Comparison of ENCODE assay signal across 17 cellular contexts in the genomic region with DNA sequence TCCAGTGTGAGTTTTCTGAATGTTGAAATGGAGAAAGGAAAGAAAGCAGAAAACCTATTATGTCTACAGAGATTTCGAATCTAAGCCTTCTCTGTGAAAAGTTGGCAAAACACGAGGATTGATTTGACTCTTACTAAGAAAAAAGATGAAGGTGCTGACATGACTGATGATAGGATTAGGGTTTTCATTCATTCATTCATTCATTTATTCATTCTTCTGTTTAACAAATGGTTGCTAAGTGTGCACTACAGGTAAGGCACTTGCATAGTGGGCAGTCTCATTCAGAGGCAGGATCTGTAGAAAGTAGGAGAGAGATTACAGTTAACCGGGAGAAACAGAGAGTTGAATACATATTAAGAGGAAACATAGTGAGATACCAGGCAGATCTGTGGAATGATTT.
A peak's percentile ranks its signal among the peaks of the same experiment; 100 is the strongest.
DNase-seq lines count a peak whose midpoint lies in the region; ATAC-seq and TF ChIP-seq lines count a peak whose summit lies in the region.
"Had no signal": no experiment of that assay in that cellular context is flagged by ENCODE, and none has a peak within 500 bp of the region (broad histone marks: within the 10 kb centered on the region; RNA-seq: fewer than 3 reads in every experiment).

No MANE protein-coding gene starts in this region.

- H3K4me3 ChIP-seq in spleen (no peak overlapping the region), left lung (no peak overlapping the region)
- H3K4me3 ChIP-seq: Peyer's patch, prostate gland, skin epidermis, thoracic aorta had no signal

- H3K9me3 ChIP-seq in spleen (no peaks in the 10 kb centered on the region), left lung (no peaks in the 10 kb centered on the region)
- H3K9me3 ChIP-seq: Peyer's patch, prostate gland, thoracic aorta had no signal

- WGBS in spleen, 5 donors, result 90 to 98% (median 93%) methylated on average over 3 of the region's 3 CpGs

- no peaks in the 10 kb centered on the region for H3K27me3 ChIP-seq in spleen (replicated peaks in 1 of 7)
- no peaks in the 10 kb centered on the region for H3K27me3 ChIP-seq in left lung
- H3K27me3 ChIP-seq: Peyer's patch had no signal

- TF ChIP-seq POLR2A in spleen (IDR thresholded peaks at IDR 0.05), result no peak

- TF ChIP-seq CTCF in spleen (IDR thresholded peaks at IDR 0.05 in 8 of 11, conservative IDR thresholded peaks at IDR 0.05 in 3 of 11), result no peak
- no peak for TF ChIP-seq CTCF in left lung (IDR thresholded peaks at IDR 0.05)

- DNase-seq in spleen (no peak), NCI-H2107 (lab: John Stamatoyannopoulos, UW) (no peak), left lung (no peak), NCI-H446 (lab: John Stamatoyannopoulos, UW) (no peak)
- DNase-seq: activated CD4-positive, alpha-beta T cell treated with anti-CD3 and anti-CD28 coated beads for 36 hours; activated CD8-positive, alpha-beta memory T cell treated with anti-CD3 and anti-CD28 coated beads, Interleukin-2, amount 10 ng/mL, durations not matched to agents 7 days and 5 days; Kasumi-1; kidney; NCI-H1105; Peyer's patch had no signal

- intact Hi-C loops in spleen (cut with DNase I; ENCODE audit: low total_unique reads) (no loop called here), left lung (cut with DNase I) (no loop called here)

- peak; percentile 10 for ATAC-seq in GM19035 (IDR thresholded peaks at IDR 0.05; ENCODE audit: unreplicated experiment)
- peak; percentile 16 for ATAC-seq in GM21786 (IDR thresholded peaks at IDR 0.05; ENCODE audit: unreplicated experiment)
- peak; percentile 23 for ATAC-seq in HG03159 (IDR thresholded peaks at IDR 0.05; ENCODE audit: unreplicated experiment)
- no peak for ATAC-seq in left lung
- ATAC-seq: activated CD4-positive, alpha-beta T cell treated with anti-CD3 and anti-CD28 coated beads for 36 hours; HCT116 had no signal

- peaks cover 0 to 9% (median 0%) of the 10 kb centered on the region in 6 donors for H3K4me1 ChIP-seq in spleen
- no peaks in the 10 kb centered on the region for H3K4me1 ChIP-seq in left lung
- H3K4me1 ChIP-seq: Peyer's patch, prostate gland had no signal

- H3K27ac ChIP-seq in spleen (no peak overlapping the region), left lung (no peak overlapping the region)
- H3K27ac ChIP-seq: Peyer's patch, prostate gland, skin epidermis, thoracic aorta had no signal

- H3K36me3 ChIP-seq in spleen (no peaks in the 10 kb centered on the region), left lung (no peaks in the 10 kb centered on the region)
- H3K36me3 ChIP-seq: Peyer's patch, prostate gland, thoracic aorta had no signal
